In genomic region chr10:8596929-8597472, GRCh38 we compare ENCODE assay signal across 21 cellular contexts.
DNase-seq lines count a peak whose midpoint lies in the region; ATAC-seq, FAIRE-seq and TF ChIP-seq lines count a peak whose summit lies in the region.
"Had no signal": no experiment of that assay in that cellular context is flagged by ENCODE, and none has a peak within 500 bp of the region (broad histone marks: within the 10 kb centered on the region; RNA-seq: fewer than 3 reads in every experiment).

No MANE protein-coding gene starts in this region.

- H3K4me1 Mint-ChIP-seq in Calu3 (ENCODE audit: low read depth, unreplicated experiment): peaks cover 12% of the 10 kb centered on the region
- H3K4me1 Mint-ChIP-seq in activated CD8-positive, alpha-beta memory T cell treated with anti-CD3 and anti-CD28 coated beads, Interleukin-2, amount 10 ng/mL, durations not matched to agents 7 days and 5 days: no peaks in the 10 kb centered on the region
- H3K4me1 Mint-ChIP-seq: B cell; CD4-positive, CD25-positive, alpha-beta regulatory T cell had no signal

- H3K27ac ChIP-seq in RWPE2 (ENCODE audit: poor library complexity, severe bottlenecking) (peak overlapping the region; percentile 31), prostate gland (no peak overlapping the region)
- H3K27ac ChIP-seq: 22Rv1, Peyer's patch had no signal

- no peak for FAIRE-seq in GM12891 (lab: Jason Lieb, UNC)
- FAIRE-seq: K562 had no signal

- ATAC-seq in RWPE2 (ENCODE audit: low read depth): peak; percentile 77
- no peak for ATAC-seq in activated CD8-positive, alpha-beta memory T cell treated with anti-CD3 and anti-CD28 coated beads, Interleukin-2, amount 10 ng/mL, durations not matched to agents 7 days and 5 days
- ATAC-seq: K562, SK-N-SH treated with all-trans-retinoic acid at 6 μM for 48 hours had no signal

- 42% methylated on average over 5 of the region's 5 CpGs for WGBS in prostate gland

- H3K4me3 ChIP-seq in RWPE2 (ENCODE audit: severe bottlenecking) (no peak overlapping the region), epithelial cell of esophagus (ENCODE audit: low read length) (no peak overlapping the region), prostate gland (no peak overlapping the region)
- H3K4me3 ChIP-seq: K562, Peyer's patch had no signal

- H3K36me3 Mint-ChIP-seq in Calu3 (ENCODE audit: insufficient read depth, unreplicated experiment): no peaks in the 10 kb centered on the region
- no peaks in the 10 kb centered on the region for H3K36me3 Mint-ChIP-seq in activated CD8-positive, alpha-beta memory T cell treated with anti-CD3 and anti-CD28 coated beads, Interleukin-2, amount 10 ng/mL, durations not matched to agents 7 days and 5 days
- H3K36me3 Mint-ChIP-seq: CD4-positive, CD25-positive, alpha-beta regulatory T cell had no signal

- CTCF ChIA-PET in Calu3 (lab: Charles Lee): no interaction called here
- CTCF ChIA-PET in activated CD8-positive, alpha-beta memory T cell treated with anti-CD3 and anti-CD28 coated beads, Interleukin-2, amount 10 ng/mL, durations not matched to agents 7 days and 5 days (lab: Charles Lee): no interaction called here

- H3K27ac Mint-ChIP-seq in Calu3 (ENCODE audit: unreplicated experiment): peak overlapping the region; percentile 37
- no peak overlapping the region for H3K27ac Mint-ChIP-seq in activated CD8-positive, alpha-beta memory T cell treated with anti-CD3 and anti-CD28 coated beads, Interleukin-2, amount 10 ng/mL, durations not matched to agents 7 days and 5 days
- H3K27ac Mint-ChIP-seq: B cell; CD4-positive, CD25-positive, alpha-beta regulatory T cell had no signal

- intact Hi-C loops in Calu3 (cut with micrococcal nuclease; ENCODE audit: unreplicated experiment): no loop called here
- intact Hi-C loops in prostate gland (cut with DNase I): no loop called here

- TF ChIP-seq CTCF in Calu3 (IDR thresholded peaks at IDR 0.05; ENCODE audit: unreplicated experiment) (no peak), RWPE2 (IDR thresholded peaks at IDR 0.05; ENCODE audit: poor library complexity, severe bottlenecking) (no peak), epithelial cell of esophagus (IDR thresholded peaks at IDR 0.05; ENCODE audit: insufficient read depth, low read depth, low read length, missing control alignments) (no peak), prostate gland (IDR thresholded peaks at IDR 0.05) (no peak)

- peaks cover 3% of the 10 kb centered on the region for H3K9me3 Mint-ChIP-seq in Calu3 (ENCODE audit: low read depth, unreplicated experiment)
- no peaks in the 10 kb centered on the region for H3K9me3 Mint-ChIP-seq in activated CD8-positive, alpha-beta memory T cell treated with anti-CD3 and anti-CD28 coated beads, Interleukin-2, amount 10 ng/mL, durations not matched to agents 7 days and 5 days (ENCODE audit: low read depth)
- H3K9me3 Mint-ChIP-seq: CD4-positive, CD25-positive, alpha-beta regulatory T cell had no signal

- H3K36me3 ChIP-seq in RWPE2 (ENCODE audit: low read depth) (no peaks in the 10 kb centered on the region), prostate gland (no peaks in the 10 kb centered on the region)
- H3K36me3 ChIP-seq: Peyer's patch had no signal

- H3K27me3 ChIP-seq in RWPE2 (ENCODE audit: insufficient read depth, poor library complexity, severe bottlenecking) (no peaks in the 10 kb centered on the region), prostate gland (replicated peaks; ENCODE audit: insufficient read depth) (no peaks in the 10 kb centered on the region)
- H3K27me3 ChIP-seq: Peyer's patch had no signal

- TF ChIP-seq POLR2A in prostate gland (IDR thresholded peaks at IDR 0.05) (no peak), GM12891 (IDR thresholded peaks at IDR 0.05; ENCODE audit: low read depth, low read length) (no peak)

- H3K9me3 ChIP-seq in RWPE2 (ENCODE audit: severe bottlenecking) (no peaks in the 10 kb centered on the region), prostate gland (no peaks in the 10 kb centered on the region)
- H3K9me3 ChIP-seq: Peyer's patch had no signal

- no peaks in the 10 kb centered on the region for H3K27me3 Mint-ChIP-seq in Calu3 (ENCODE audit: unreplicated experiment)
- peaks cover 4% of the 10 kb centered on the region for H3K27me3 Mint-ChIP-seq in activated CD8-positive, alpha-beta memory T cell treated with anti-CD3 and anti-CD28 coated beads, Interleukin-2, amount 10 ng/mL, durations not matched to agents 7 days and 5 days
- H3K27me3 Mint-ChIP-seq: B cell; CD4-positive, CD25-positive, alpha-beta regulatory T cell had no signal

- no peak for DNase-seq in Calu3
- DNase-seq in RWPE2 (ENCODE audit: low spot score): no peak
- DNase-seq in epithelial cell of esophagus (ENCODE audit: low read depth): peak; percentile 93
- peak; percentile 42 for DNase-seq in prostate gland (ENCODE audit: low spot score)
- DNase-seq in activated CD8-positive, alpha-beta memory T cell treated with anti-CD3 and anti-CD28 coated beads, Interleukin-2, amount 10 ng/mL, durations not matched to agents 7 days and 5 days: no peak
- DNase-seq in GM12891 (ENCODE audit: insufficient read length, low spot score): no peak
- DNase-seq in GF-D8 (lab: John Stamatoyannopoulos, UW): no peak
- DNase-seq in NCI-H146 treated with DMSO at 0.1 percent for 48 hours (lab: John Stamatoyannopoulos, UW; ENCODE audit: unreplicated experiment): no peak
- DNase-seq: CD4-positive, CD25-positive, alpha-beta regulatory T cell; HCEC 1CT; NCI-H1048; NCI-H146; NCI-H2081 treated with DMSO at 0.1 percent for 48 hours; NCI-H2227 treated with DMSO at 0.1 percent for 48 hours; NCI-H524; Peyer's patch; SHP77 had no signal

- no peak overlapping the region for H3K4me3 Mint-ChIP-seq in Calu3 (ENCODE audit: low read depth, unreplicated experiment)
- no peak overlapping the region for H3K4me3 Mint-ChIP-seq in activated CD8-positive, alpha-beta memory T cell treated with anti-CD3 and anti-CD28 coated beads, Interleukin-2, amount 10 ng/mL, durations not matched to agents 7 days and 5 days
- H3K4me3 Mint-ChIP-seq: B cell; CD4-positive, CD25-positive, alpha-beta regulatory T cell had no signal

- H3K4me1 ChIP-seq in RWPE2 (ENCODE audit: insufficient read depth, poor library complexity, severe bottlenecking): peaks cover 16% of the 10 kb centered on the region
- H3K4me1 ChIP-seq in prostate gland (replicated peaks): no peaks in the 10 kb centered on the region
- H3K4me1 ChIP-seq: Peyer's patch had no signal

- BruUV-seq in Calu3 (replicated peaks; lab: Mats Ljungman, UMichigan): no TSS peak

TF ChIP-seq in GM12891, 5 proteins besides CTCF, POLR2A, EP300 and RAD21:
- TF ChIP-seq POLR2AphosphoS5 (IDR thresholded peaks at IDR 0.05; ENCODE audit: low read depth, low read length): no peak
- no peak for TF ChIP-seq POU2F2 (IDR thresholded peaks at IDR 0.05; ENCODE audit: low read depth, low read length)
- no peak for TF ChIP-seq TAF1 (IDR thresholded peaks at IDR 0.05; ENCODE audit: low read depth, low read length)
- TF ChIP-seq PAX5 (IDR thresholded peaks at IDR 0.05; ENCODE audit: insufficient read depth, low read length, severe bottlenecking): no peak

Comparison
In these comparisons a context has a peak if more than half of its experiments do, and no peak if none do; other contexts are left out.
1. DNase-seq: peak in epithelial cell of esophagus (single experiment) and prostate gland (single experiment); none in Calu3 (single experiment), RWPE2 (single experiment), activated CD8-positive, alpha-beta memory T cell treated with anti-CD3 and anti-CD28 coated beads, Interleukin-2, amount 10 ng/mL, durations not matched to agents 7 days and 5 days (single experiment), GM12891 (single experiment), GF-D8 (single experiment) and NCI-H146 treated with DMSO at 0.1 percent for 48 hours (single experiment).